ENCODE assay signal across 11 cellular contexts in genomic region chr10:44966816-44967509, GRCh38. TPM values are rescaled to one million over a fixed set of nuclear protein-coding genes. Genes with fewer than 3 reads are reported as not detected.
DNase-seq lines count a peak whose midpoint lies in the region; TF ChIP-seq lines count a peak whose summit lies in the region.
"Had no signal": no experiment of that assay in that cellular context is flagged by ENCODE, and none has a peak within 500 bp of the region (broad histone marks: within the 10 kb centered on the region; RNA-seq: fewer than 3 reads in every experiment).

No MANE protein-coding gene starts in this region.

- in situ Hi-C loops in SK-MEL-5 (cut with HindIII; ENCODE audit: low pct_unique_long_range_greater_than_20kb, low sequenced_read_pairs): no loop called here

- H3K9me3 ChIP-seq in left ventricle myocardium inferior (replicated peaks) (no peaks in the 10 kb centered on the region), prostate gland (no peaks in the 10 kb centered on the region)
- H3K9me3 ChIP-seq: adrenal gland, testis had no signal

- TF ChIP-seq POLR2A in prostate gland (IDR thresholded peaks at IDR 0.05): no peak

- H3K36me3 ChIP-seq in GM06990 (ENCODE audit: control insufficient read depth, insufficient read depth, low read length) (peaks cover 8% of the 10 kb centered on the region), left ventricle myocardium inferior (peaks cover 27% of the 10 kb centered on the region), prostate gland (no peaks in the 10 kb centered on the region)

- peaks cover 92% of the 10 kb centered on the region for H3K4me1 ChIP-seq in left ventricle myocardium inferior
- peaks cover 11% of the 10 kb centered on the region for H3K4me1 ChIP-seq in prostate gland (replicated peaks)

- H3K27ac ChIP-seq in left ventricle myocardium inferior (replicated peaks) (peak overlapping the region; percentile 96), prostate gland (no peak overlapping the region)

- H3K4me3 ChIP-seq in GM06990 (replicated peaks; ENCODE audit: low read depth, low read length): no peak overlapping the region
- H3K4me3 ChIP-seq in left ventricle myocardium inferior: peak overlapping the region; percentile 85
- H3K4me3 ChIP-seq in retinal pigment epithelial cell (ENCODE audit: low read length): no peak overlapping the region
- H3K4me3 ChIP-seq in prostate gland: no peak overlapping the region
- H3K4me3 ChIP-seq: adrenal gland, testis had no signal

- 93% methylated on average over 8 of the region's 8 CpGs for whole genome bisulfite sequencing in prostate gland

- DNase-seq in GM06990 (ENCODE audit: extremely low read depth, insufficient read length) (no peak), SK-MEL-5 (ENCODE audit: low read depth, low spot score) (peak; percentile 9), left ventricle myocardium inferior (no peak), retinal pigment epithelial cell (ENCODE audit: low read depth) (no peak), prostate gland (ENCODE audit: low spot score) (no peak), NCI-H2081 (lab: John Stamatoyannopoulos, UW) (no peak), kidney glomerular epithelial cell (lab: John Stamatoyannopoulos, UW) (no peak)
- no peak for DNase-seq in stimulated activated CD4-positive, alpha-beta T cell treated with anti-CD3 and anti-CD28 coated beads, Interleukin-4, amount 100 ng/mL, for 24 hours
- DNase-seq: NCI-H526 had no signal

- no peaks in the 10 kb centered on the region for H3K27me3 ChIP-seq in GM06990 (replicated peaks; ENCODE audit: control insufficient read depth, insufficient read depth, low read length)
- H3K27me3 ChIP-seq in left ventricle myocardium inferior (ENCODE audit: low read depth): no peaks in the 10 kb centered on the region
- H3K27me3 ChIP-seq in prostate gland (replicated peaks; ENCODE audit: insufficient read depth): no peaks in the 10 kb centered on the region
- H3K27me3 ChIP-seq: adrenal gland, testis had no signal

- intact Hi-C loops in left ventricle myocardium inferior (cut with micrococcal nuclease) (no loop called here), prostate gland (cut with DNase I) (no loop called here)

- TF ChIP-seq CTCF in GM06990 (IDR thresholded peaks at IDR 0.05; ENCODE audit: insufficient read depth, low read length, poor library complexity, severe bottlenecking) (peak; percentile 18), left ventricle myocardium inferior (IDR thresholded peaks at IDR 0.05; ENCODE audit: borderline replicate concordance) (peak; percentile 41), retinal pigment epithelial cell (conservative IDR thresholded peaks at IDR 0.05; ENCODE audit: low read depth, low read length) (peak; percentile 20), prostate gland (IDR thresholded peaks at IDR 0.05) (peak in 1 of 4 experiments; percentile 27)

RNA-seq across cellular contexts. Expression of gene RASSF4, which starts 7.4 kb away (rescaled TPM):
- total RNA-seq in SK-MEL-5 (2014; rRNA removed; shearing (Covaris generic)): 1.8 and 2.1 TPM in 2 replicates
- polyA plus RNA-seq in SK-MEL-5 (2015; cell fraction: cytosol; rRNA removed): 1.7 and 2.9 TPM in 2 replicates
- polyA plus RNA-seq in SK-MEL-5 (2015; cell fraction: nucleus; rRNA removed): 30.0 and 41.7 TPM in 2 replicates
- total RNA-seq in left ventricle myocardium inferior (103 TPM), prostate gland (10 to 100 TPM in 1 of 2 donors, 1 to 10 TPM in 1; 6.1 to 31.0 TPM)

RNA-seq across cellular contexts. Expression of gene DEPP1, which starts 11.6 kb away (rescaled TPM):
- total RNA-seq in SK-MEL-5 (2014; rRNA removed; shearing (Covaris generic)): 0.11 and 0.71 TPM in 2 replicates
- 1.5 and 3.9 TPM in 2 replicates for polyA plus RNA-seq in SK-MEL-5 (2015; cell fraction: cytosol; rRNA removed)
- 1.1 TPM in 2 replicates for polyA plus RNA-seq in SK-MEL-5 (2015; cell fraction: nucleus; rRNA removed)
- total RNA-seq in left ventricle myocardium inferior: 27.5 TPM
- 100 to 1,000 TPM in 1 of 2 donors, 10 to 100 TPM in 1; 27.2 to 144 TPM for total RNA-seq in prostate gland

RNA-seq across cellular contexts. Expression of gene ZNF22, which starts 33.8 kb away (rescaled TPM):
- total RNA-seq in SK-MEL-5 (2014; rRNA removed; shearing (Covaris generic)): 5.5 and 5.6 TPM in 2 replicates
- 3.0 and 3.7 TPM in 2 replicates for polyA plus RNA-seq in SK-MEL-5 (2015; cell fraction: cytosol; rRNA removed)
- polyA plus RNA-seq in SK-MEL-5 (2015; cell fraction: nucleus; rRNA removed): 2.6 and 4.7 TPM in 2 replicates
- total RNA-seq in left ventricle myocardium inferior: 14.2 TPM
- 10 to 100 TPM; 15.8 to 24.2 TPM for total RNA-seq in prostate gland

RNA-seq across cellular contexts. Expression of gene TMEM72, which starts 55.8 kb away (rescaled TPM):
- not detected in 2 replicates for total RNA-seq in SK-MEL-5 (2014; rRNA removed; shearing (Covaris generic))
- not detected in 2 replicates for polyA plus RNA-seq in SK-MEL-5 (2015; cell fraction: cytosol; rRNA removed)
- not detected in 2 replicates for polyA plus RNA-seq in SK-MEL-5 (2015; cell fraction: nucleus; rRNA removed)
- total RNA-seq in left ventricle myocardium inferior (not detected), prostate gland (1 to 10 TPM in 1 of 2 donors, not detected in 1; 1.6 TPM)
- total RNA-seq: adrenal gland had no signal
- polyA plus RNA-seq: adrenal gland had no signal

Comparison
In these comparisons a context has a peak if more than half of its experiments do, and no peak if none do; other contexts are left out.
1. RNA of gene DEPP1, which starts 11.6 kb away (total RNA-seq): 27.2 to 144 TPM in prostate gland and 27.5 TPM in left ventricle myocardium inferior (single experiment); 0.11 to 0.71 TPM in SK-MEL-5; every median in the first group is over 10 times any median in the second.